ENCODE assay signal across 9 cellular contexts in the genomic region with DNA sequence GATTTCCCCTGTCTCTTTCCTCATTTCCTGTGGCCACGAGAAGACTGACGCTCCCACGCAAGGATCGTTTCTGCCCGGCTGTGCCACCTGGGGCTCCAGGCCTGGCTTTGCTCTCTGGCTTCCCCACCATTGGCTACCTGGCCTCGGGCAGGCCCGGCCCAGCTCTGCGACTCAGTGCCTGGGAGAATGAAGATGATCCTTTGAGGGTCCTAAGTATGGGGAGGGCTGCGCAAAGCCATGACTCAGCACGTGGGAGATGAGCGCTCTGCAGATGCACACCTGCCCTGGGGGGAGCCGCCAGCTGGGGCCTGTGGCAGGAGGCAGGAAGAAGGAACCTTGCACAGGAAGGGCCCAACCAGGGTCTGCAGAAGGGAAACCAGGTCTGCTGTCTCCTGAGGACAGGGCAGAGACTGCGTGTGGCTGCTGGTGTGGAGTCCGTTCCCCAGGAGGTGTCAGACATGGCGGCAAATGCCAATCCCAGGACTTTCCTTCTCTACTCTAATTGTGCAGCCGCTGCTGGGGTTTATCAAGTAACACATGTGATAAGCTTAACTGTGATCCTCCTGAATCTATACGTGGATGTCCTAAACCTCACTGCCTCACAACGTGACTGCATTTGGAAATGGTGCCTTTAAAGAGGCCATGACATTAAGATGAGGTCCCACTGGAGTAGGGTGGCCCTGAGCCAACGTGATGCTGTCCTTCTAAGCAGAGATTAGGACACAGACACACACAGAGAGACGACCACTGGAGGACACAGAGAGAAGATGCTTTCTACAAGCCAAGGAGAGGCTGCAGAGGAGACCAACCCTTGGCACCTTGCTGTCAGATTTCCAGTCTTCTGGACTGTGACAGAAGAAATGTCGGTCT. TPM values are rescaled to one million over a fixed set of nuclear protein-coding genes. Genes with fewer than 3 reads are reported as not detected.
DNase-seq lines count a peak whose midpoint lies in the region; ATAC-seq, FAIRE-seq and TF ChIP-seq lines count a peak whose summit lies in the region.
"Had no signal": no experiment of that assay in that cellular context is flagged by ENCODE, and none has a peak within 500 bp of the region (broad histone marks: within the 10 kb centered on the region; RNA-seq: fewer than 3 reads in every experiment).

No MANE protein-coding gene starts in this region.

- no peak overlapping the region for H2BK120ac ChIP-seq in mesendoderm (ENCODE audit: low read depth, low read length)

- H4K5ac ChIP-seq in mesendoderm (ENCODE audit: low read length), result no peak overlapping the region

- H3K18ac ChIP-seq in mesendoderm (ENCODE audit: low read length), result peak overlapping the region; percentile 15

- no peak overlapping the region for H2BK15ac ChIP-seq in mesendoderm (replicated peaks; ENCODE audit: low read depth)

- H3K4me3 ChIP-seq in DND-41 (ENCODE audit: low read depth in 1 of 2, low read length in 2 of 2), result peak overlapping the region in 1 of 2 experiments; percentile 48; a peak in 1 of 4 replicates
- no peak overlapping the region for H3K4me3 ChIP-seq in mesendoderm (ENCODE audit: low read length)
- no peak overlapping the region for H3K4me3 ChIP-seq in pancreas
- no peak overlapping the region for H3K4me3 ChIP-seq in smooth muscle cell

- 0 out of 2 replicates have a peak overlapping the region, but pooled peaks have one; percentile 11 for H2AFZ ChIP-seq in DND-41 (ENCODE audit: low read depth, low read length)
- no peak overlapping the region for H2AFZ ChIP-seq in smooth muscle cell (ENCODE audit: low read depth)

- peaks cover 24% of the 10 kb centered on the region for H3F3A ChIP-seq in smooth muscle cell (ENCODE audit: low read depth)

- H3K4me2 ChIP-seq in DND-41 (ENCODE audit: insufficient read depth, low read length), result peak overlapping the region; percentile 65
- H3K4me2 ChIP-seq in mesendoderm (ENCODE audit: low read length), result no peak overlapping the region
- no peak overlapping the region for H3K4me2 ChIP-seq in smooth muscle cell

- peak overlapping the region; percentile 63 for H3K9ac ChIP-seq in DND-41 (ENCODE audit: low read depth, low read length)
- H3K9ac ChIP-seq in mesendoderm (ENCODE audit: low read length), result no peak overlapping the region
- H3K9ac ChIP-seq in smooth muscle cell (ENCODE audit: low read depth), result no peak overlapping the region

- H2AK5ac ChIP-seq in mesendoderm (ENCODE audit: low read length), result no peak overlapping the region

- peaks cover 69% of the 10 kb centered on the region for H3K79me2 ChIP-seq in DND-41 (ENCODE audit: insufficient read depth, low read length)
- no peaks in the 10 kb centered on the region for H3K79me2 ChIP-seq in mesendoderm (ENCODE audit: control insufficient read depth, insufficient read depth, low read length)
- H3K79me2 ChIP-seq in smooth muscle cell (ENCODE audit: low read depth), result no peaks in the 10 kb centered on the region

- H4K8ac ChIP-seq in mesendoderm (ENCODE audit: low read depth, low read length), result no peak overlapping the region

- peak overlapping the region; percentile 28 for H3K4ac ChIP-seq in mesendoderm (ENCODE audit: low read depth, low read length)

- peak overlapping the region; percentile 97 for H3K27ac ChIP-seq in DND-41 (ENCODE audit: low read length)
- peak overlapping the region; percentile 39 for H3K27ac ChIP-seq in mesendoderm (ENCODE audit: low read depth, low read length)
- no peak overlapping the region for H3K27ac ChIP-seq in pancreas
- H3K27ac ChIP-seq in smooth muscle cell (ENCODE audit: low read depth), result no peak overlapping the region

- H3K27ac Mint-ChIP-seq in HFFc6, result 0 out of 2 replicates have a peak overlapping the region, but pooled peaks have one; percentile 11

- ATAC-seq in DND-41 (ENCODE audit: insufficient read depth, low read depth), result peak; percentile 71
- ATAC-seq in pancreas, result no peak

- H3K27me3 ChIP-seq in DND-41 (ENCODE audit: insufficient read depth, low read length, poor library complexity) (no peaks in the 10 kb centered on the region), mesendoderm (ENCODE audit: insufficient read depth, low read length, poor library complexity) (no peaks in the 10 kb centered on the region), pancreas (no peaks in the 10 kb centered on the region), smooth muscle cell (ENCODE audit: low read depth) (no peaks in the 10 kb centered on the region)

- intact Hi-C loops in pancreas (cut with DNase I), result no loop called here

- H3K27me3 Mint-ChIP-seq in HFFc6 (ENCODE audit: insufficient read depth), result peaks cover 3% of the 10 kb centered on the region

- H2BK5ac ChIP-seq in mesendoderm (ENCODE audit: low read length), result peak overlapping the region; percentile 41

- WGBS in mesendoderm (ENCODE audit: extremely low coverage, insufficient coverage, low lambda C conversion rate), result no CpG with 5 or more reads among the region's 21 CpGs
- 88 to 93% methylated on average over 21 of the region's 21 CpGs for WGBS in pancreas, 2 donors
- WGBS in smooth muscle cell (ENCODE audit: low lambda C conversion rate), result 73% methylated on average over 21 of the region's 21 CpGs

- H4K20me1 ChIP-seq in DND-41 (ENCODE audit: insufficient read depth, low read length) (no peaks in the 10 kb centered on the region), smooth muscle cell (ENCODE audit: low read depth) (no peaks in the 10 kb centered on the region)

- peaks cover 8% of the 10 kb centered on the region for H3K36me3 Mint-ChIP-seq in HFFc6 (ENCODE audit: low read depth)

- no peaks in the 10 kb centered on the region for H3K79me1 ChIP-seq in mesendoderm (ENCODE audit: low read length)

- FAIRE-seq in pancreas (lab: Jason Lieb, UNC), result no peak

- H3K56ac ChIP-seq in mesendoderm (ENCODE audit: low read length), result peak overlapping the region; percentile 57

- H3K4me3 Mint-ChIP-seq in HFFc6, result no peak overlapping the region

- H3K4me1 ChIP-seq in DND-41 (ENCODE audit: insufficient read depth, low read length) (peaks cover 96% of the 10 kb centered on the region), mesendoderm (ENCODE audit: control insufficient read depth, low read depth, low read length) (peaks cover 27% of the 10 kb centered on the region), pancreas (peaks cover 0 to 16% (median 0%) of the 10 kb centered on the region in 3 donors), smooth muscle cell (ENCODE audit: low read depth) (peaks cover 14% of the 10 kb centered on the region)

- no peaks in the 10 kb centered on the region for H3K9me3 ChIP-seq in DND-41 (ENCODE audit: insufficient read depth, low read length, severe bottlenecking)
- no peaks in the 10 kb centered on the region for H3K9me3 ChIP-seq in pancreas
- no peaks in the 10 kb centered on the region for H3K9me3 ChIP-seq in smooth muscle cell (replicated peaks; ENCODE audit: low read depth)

- peaks cover 48% of the 10 kb centered on the region for H3K36me3 ChIP-seq in DND-41 (ENCODE audit: insufficient read depth, low read length)
- H3K36me3 ChIP-seq in mesendoderm (ENCODE audit: control insufficient read depth, insufficient read depth, low read length), result no peaks in the 10 kb centered on the region
- H3K36me3 ChIP-seq in pancreas, result no peaks in the 10 kb centered on the region
- no peaks in the 10 kb centered on the region for H3K36me3 ChIP-seq in smooth muscle cell (ENCODE audit: low read depth)

- no peaks in the 10 kb centered on the region for H3K9me3 Mint-ChIP-seq in HFFc6

- TF ChIP-seq CTCF in DND-41 (IDR thresholded peaks at IDR 0.05; ENCODE audit: borderline replicate concordance, extremely low read depth, low read length, poor library complexity, severe bottlenecking) (peak; percentile 22), HFFc6 (IDR thresholded peaks at IDR 0.05) (no peak), pancreas (IDR thresholded peaks at IDR 0.05) (no peak), smooth muscle cell (IDR thresholded peaks at IDR 0.05; ENCODE audit: borderline replicate concordance, insufficient read depth, poor library complexity, severe bottlenecking) (no peak)

- H3K4me1 Mint-ChIP-seq in HFFc6 (ENCODE audit: low read depth), result peaks cover 56% of the 10 kb centered on the region

- H3K23ac ChIP-seq in mesendoderm (ENCODE audit: low read length), result no peak overlapping the region

- peak; percentile 90 for DNase-seq in DND-41
- DNase-seq in HFFc6, result no peak
- peak; percentile 60 for DNase-seq in activated CD8-positive, alpha-beta memory T cell treated with anti-CD3 and anti-CD28 coated beads, Interleukin-2, amount 50 U/mL, for 4 hours
- peak; percentile 84 for DNase-seq in mesendoderm
- DNase-seq in pancreas, result no peak
- no peak for DNase-seq in smooth muscle cell (lab: John Stamatoyannopoulos, UW; ENCODE audit: unreplicated experiment)
- no peak for DNase-seq in GDM1 (lab: John Stamatoyannopoulos, UW)
- DNase-seq in NCI-H446 treated with DMSO at 0.1 percent for 48 hours (lab: John Stamatoyannopoulos, UW), result no peak
- DNase-seq: SHP77 had no signal

RNA-seq across cellular contexts. Expression of gene MBP, which starts 32.8 kb away (rescaled TPM):
- total RNA-seq in HFFc6 (2021; fragmentation: NEBNext Ultra II Directional; extraction: Animal tissue kit (Norgen Biotek cat#: 25700)), result under 1 TPM in 5 of 6 experiments, not detected in 1; 0.05 to 0.23 (median 0.12) TPM
- polyA plus RNA-seq in mesendoderm (2013, experiment 1 of 2), result 5.9 TPM
- 6.3 TPM for polyA plus RNA-seq in mesendoderm (2013, experiment 2 of 2)
- 10 to 100 TPM; 20.2 to 33.5 (median 21.4) TPM for total RNA-seq in pancreas
- polyA plus RNA-seq in pancreas, result 10 to 100 TPM in 1 of 2 donors, 1 to 10 TPM in 1; 6.3 to 14.3 TPM
- total RNA-seq in smooth muscle cell, result 4.5 and 5.1 TPM in 2 replicates
- polyA plus RNA-seq in smooth muscle cell, result 1.4 and 6.3 TPM in 2 replicates

Comparison
In these comparisons a context has a peak if more than half of its experiments do, and no peak if none do; other contexts are left out.
1. DNase-seq: peak in DND-41 (single experiment), activated CD8-positive, alpha-beta memory T cell treated with anti-CD3 and anti-CD28 coated beads, Interleukin-2, amount 50 U/mL, for 4 hours (single experiment) and mesendoderm (single experiment); none in HFFc6 (single experiment), pancreas (0 of 6), smooth muscle cell (single experiment), GDM1 (single experiment) and NCI-H446 treated with DMSO at 0.1 percent for 48 hours (single experiment).
2. H3K27ac ChIP-seq: peak in DND-41 (single experiment) and mesendoderm (single experiment); none in pancreas (0 of 4) and smooth muscle cell (single experiment).